26 cellular contexts compared by ENCODE assay signal in the genomic region with DNA sequence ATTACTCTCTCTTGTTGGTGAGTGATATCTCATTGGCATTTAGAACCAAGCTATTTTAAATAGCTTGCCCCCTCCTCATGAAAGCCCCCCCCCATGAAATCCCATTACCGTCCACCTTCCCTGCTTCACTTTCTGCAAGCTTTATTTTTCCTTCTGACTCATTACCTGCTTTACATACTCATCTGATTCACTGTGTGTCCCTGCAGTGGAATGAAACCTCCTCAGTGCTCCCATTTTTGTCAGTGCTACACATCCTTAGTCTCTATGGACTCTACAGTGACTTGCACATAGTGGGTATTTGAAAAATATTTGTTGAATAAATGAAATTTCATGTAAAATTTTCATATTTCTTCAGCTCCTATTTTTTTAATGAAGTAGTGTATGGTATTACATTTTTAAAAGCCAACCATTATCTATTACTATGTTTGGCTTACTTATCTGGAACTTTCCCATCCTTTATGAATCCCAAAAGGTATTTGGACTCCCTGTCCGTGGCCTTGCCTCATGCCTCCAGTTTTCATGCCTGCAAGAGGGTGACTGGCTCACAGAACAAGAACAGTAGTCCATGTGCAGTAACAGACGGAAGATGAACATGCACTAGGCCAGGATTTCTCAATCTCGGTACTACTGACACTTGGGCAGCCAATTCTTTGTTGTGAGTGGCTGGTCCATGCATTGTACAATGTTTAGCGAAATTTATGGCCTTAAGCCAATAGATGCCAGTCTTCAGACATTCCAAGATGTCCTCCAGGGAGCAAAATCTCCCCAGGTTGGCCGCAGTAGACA.
A peak's percentile ranks its signal among the peaks of the same experiment; 100 is the strongest.
DNase-seq lines count a peak whose midpoint lies in the region; ATAC-seq and TF ChIP-seq lines count a peak whose summit lies in the region.
"Had no signal": no experiment of that assay in that cellular context is flagged by ENCODE, and none has a peak within 500 bp of the region (broad histone marks: within the 10 kb centered on the region; RNA-seq: fewer than 3 reads in every experiment).

No MANE protein-coding gene starts in this region.

- no peaks in the 10 kb centered on the region for H3K27me3 ChIP-seq in mammary epithelial cell (ENCODE audit: insufficient read depth, low read length)
- no peaks in the 10 kb centered on the region for H3K27me3 ChIP-seq in foreskin keratinocyte
- H3K27me3 ChIP-seq: esophagus muscularis mucosa, hepatocyte, sigmoid colon, tibial nerve had no signal

- no peak overlapping the region for H2AFZ ChIP-seq in mammary epithelial cell (ENCODE audit: low read depth, low read length)
- H2AFZ ChIP-seq: hepatocyte had no signal

- no peaks in the 10 kb centered on the region for H3K9me3 Mint-ChIP-seq in MCF 10A (ENCODE audit: unreplicated experiment)
- H3K9me3 Mint-ChIP-seq: activated T-cell treated with anti-CD3 and anti-CD28 coated beads, Interleukin-2, amount 50 U/mL, for 24 hours; CD8-positive, alpha-beta T cell; dendritic cell treated with granulocyte-macrophage colony-stimulating factor and Interleukin-4, amounts not matched to agents 40 ng/mL and 50 ng/mL, for 4 days; endodermal cell had no signal

- H3K36me3 ChIP-seq in mammary epithelial cell (ENCODE audit: insufficient read depth, low read length) (peaks cover 5% of the 10 kb centered on the region), HEK293 (ENCODE audit: control insufficient read depth in 2 of 2, insufficient read depth in 1 of 2, low read length in 2 of 2) (no peaks in the 10 kb centered on the region)

- CTCF ChIA-PET in MCF 10A (lab: Yijun Ruan, JAX) (interaction anchor here (0.6 to 0.7 kb wide), 2 partner anchors 39 to 50 kb away, joined by 3 read pairs; no protein-coding TSS in a partner anchor), mammary epithelial cell (lab: Charles Lee; ENCODE audit: low non-redundant PET) (no interaction called here), HEK293 (lab: Yijun Ruan, JAX) (no interaction called here)

- H3K27ac Mint-ChIP-seq in MCF 10A (ENCODE audit: low read depth, unreplicated experiment) = peak overlapping the region; percentile 50
- H3K27ac Mint-ChIP-seq: activated T-cell treated with anti-CD3 and anti-CD28 coated beads, Interleukin-2, amount 50 U/mL, for 24 hours; CD8-positive, alpha-beta T cell; dendritic cell treated with granulocyte-macrophage colony-stimulating factor and Interleukin-4, amounts not matched to agents 40 ng/mL and 50 ng/mL, for 4 days; endodermal cell had no signal

- peaks cover 8% of the 10 kb centered on the region for H3K4me1 Mint-ChIP-seq in MCF 10A (ENCODE audit: insufficient read depth, unreplicated experiment)

- no peaks in the 10 kb centered on the region for H3K79me2 ChIP-seq in mammary epithelial cell (ENCODE audit: insufficient read depth, low read length)
- H3K79me2 ChIP-seq: hepatocyte had no signal

- dilution Hi-C loops in mammary epithelial cell (cut with HindIII; ENCODE audit: low sequenced_read_pairs) = no loop called here

- H3K4me1 ChIP-seq in mammary epithelial cell (ENCODE audit: insufficient read depth, low read length) (peaks cover 4% of the 10 kb centered on the region), HEK293 (ENCODE audit: control insufficient read depth, insufficient read depth, low read length) (no peaks in the 10 kb centered on the region), foreskin keratinocyte (no peaks in the 10 kb centered on the region)

- 82% methylated on average over 6 of the region's 6 CpGs for WGBS in mammary epithelial cell (ENCODE audit: low coverage, missing lambda C conversion rate)

- DNase-seq in MCF 10A (ENCODE audit: unreplicated experiment) (no peak), mammary epithelial cell (no peak), foreskin keratinocyte (peak in 1 of 2 donors; percentile 15), renal cortical epithelial cell (ENCODE audit: low read depth) (peak; percentile 25), mucosa of gallbladder (ENCODE audit: low spot score) (no peak)
- DNase-seq: activated CD4-positive, alpha-beta T cell treated with anti-CD3 and anti-CD28 coated beads for 48 hours; activated gamma-delta T cell treated with Interleukin-2 at 50 U/mL for 16 hours; activated T-cell treated with anti-CD3 and anti-CD28 coated beads, Interleukin-2, amount 50 U/mL, for 24 hours; AML-193; CD8-positive, alpha-beta T cell; DMS 273 treated with DMSO at 0.1 percent for 48 hours; endodermal cell; left colon; NCI-H146; sigmoid colon; stimulated activated CD4-positive, alpha-beta T cell treated with anti-CD3 and anti-CD28 coated beads, Interleukin-4, amount 100 ng/mL, for 1 hour had no signal

- no peaks in the 10 kb centered on the region for H4K20me1 ChIP-seq in mammary epithelial cell (ENCODE audit: insufficient read depth, low read length)

- in situ Hi-C loops in mammary epithelial cell (cut with MboI; ENCODE audit: low sequenced_read_pairs in 2 of 2) = no loop called here

- H3K27ac ChIP-seq in mammary epithelial cell (ENCODE audit: insufficient read depth, low read depth, low read length) (no peak overlapping the region), HEK293 (ENCODE audit: extremely low read depth, low read depth, low read length) (no peak overlapping the region), foreskin keratinocyte (no peak overlapping the region)
- H3K27ac ChIP-seq: esophagus muscularis mucosa, hepatocyte, sigmoid colon had no signal

- H3K4me3 Mint-ChIP-seq in MCF 10A (ENCODE audit: unreplicated experiment) = no peak overlapping the region
- H3K4me3 Mint-ChIP-seq: activated T-cell treated with anti-CD3 and anti-CD28 coated beads, Interleukin-2, amount 50 U/mL, for 24 hours; CD8-positive, alpha-beta T cell; dendritic cell treated with granulocyte-macrophage colony-stimulating factor and Interleukin-4, amounts not matched to agents 40 ng/mL and 50 ng/mL, for 4 days; endodermal cell had no signal

- H3K27me3 Mint-ChIP-seq in MCF 10A (ENCODE audit: insufficient read depth, unreplicated experiment) = no peaks in the 10 kb centered on the region
- H3K27me3 Mint-ChIP-seq: activated T-cell treated with anti-CD3 and anti-CD28 coated beads, Interleukin-2, amount 50 U/mL, for 24 hours had no signal

- ATAC-seq in foreskin keratinocyte (peak; percentile 59), GM18867 (IDR thresholded peaks at IDR 0.05; ENCODE audit: unreplicated experiment) (no peak), GM18861 (IDR thresholded peaks at IDR 0.05; ENCODE audit: unreplicated experiment) (no peak)
- ATAC-seq: A549; CD8-positive, alpha-beta T cell; HCT116; left colon; Panc1 had no signal

- POLR2A ChIA-PET in MCF 10A (lab: Yijun Ruan, JAX) = interaction anchor here (0.6 kb wide), 2 partner anchors 36 to 207 kb away, joined by 4 read pairs; no protein-coding TSS in a partner anchor
- POLR2A ChIA-PET in HEK293 (lab: Yijun Ruan, JAX) = no interaction called here

- H3K9me3 ChIP-seq in mammary epithelial cell (replicated peaks; ENCODE audit: insufficient read depth, low read length) (no peaks in the 10 kb centered on the region), HEK293 (ENCODE audit: control insufficient read depth, insufficient read depth, low read depth, low read length) (no peaks in the 10 kb centered on the region)
- H3K9me3 ChIP-seq: A549, esophagus muscularis mucosa, sigmoid colon, tibial nerve had no signal

- intact Hi-C loops in MCF 10A (cut with micrococcal nuclease) (no loop called here), mammary epithelial cell (cut with micrococcal nuclease) (no loop called here)

- no peak overlapping the region for H3K9ac ChIP-seq in mammary epithelial cell (ENCODE audit: insufficient read depth, low read length)

- no peak overlapping the region for H3K4me2 ChIP-seq in mammary epithelial cell (ENCODE audit: insufficient read depth, low read depth, low read length)
- H3K4me2 ChIP-seq: A549, hepatocyte had no signal

- BruUV-seq in MCF 10A (replicated peaks; lab: Mats Ljungman, UMichigan) = no TSS peak
- no TSS peak for BruUV-seq in mammary epithelial cell (replicated peaks; lab: Mats Ljungman, UMichigan)

- TF ChIP-seq CTCF in MCF 10A (IDR thresholded peaks at IDR 0.05; ENCODE audit: unreplicated experiment) (no peak), mammary epithelial cell (conservative IDR thresholded peaks at IDR 0.05 in 1 of 2, IDR thresholded peaks at IDR 0.05 in 1 of 2; ENCODE audit: extremely low read depth in 1 of 2, insufficient read depth in 1 of 2, low read depth in 1 of 2, low read length in 2 of 2) (no peak), HEK293 (tag by site-specific recombination; IDR thresholded peaks at IDR 0.05) (no peak), foreskin keratinocyte (conservative IDR thresholded peaks at IDR 0.05) (no peak)

- no peak overlapping the region for H3K4me3 ChIP-seq in mammary epithelial cell (replicated peaks in 1 of 3; ENCODE audit: insufficient read depth in 1 of 3, low read depth in 2 of 3, low read length in 3 of 3)
- H3K4me3 ChIP-seq in HEK293 (ENCODE audit: low read depth, low read length) = no peak overlapping the region
- H3K4me3 ChIP-seq: A549, esophagus muscularis mucosa, hepatocyte, sigmoid colon, tibial nerve had no signal

- H3K36me3 Mint-ChIP-seq in MCF 10A (ENCODE audit: insufficient read depth, unreplicated experiment) = peaks cover 20% of the 10 kb centered on the region

TF ChIP-seq in HEK293, 187 proteins besides CTCF, POLR2A, EP300 and RAD21:
- peak; percentile 28; the same call in 1 of the 2 replicates for TF ChIP-seq PRDM1 (tag by site-specific recombination; IDR thresholded peaks at IDR 0.05)
- TF ChIP-seq, protein P1, sequence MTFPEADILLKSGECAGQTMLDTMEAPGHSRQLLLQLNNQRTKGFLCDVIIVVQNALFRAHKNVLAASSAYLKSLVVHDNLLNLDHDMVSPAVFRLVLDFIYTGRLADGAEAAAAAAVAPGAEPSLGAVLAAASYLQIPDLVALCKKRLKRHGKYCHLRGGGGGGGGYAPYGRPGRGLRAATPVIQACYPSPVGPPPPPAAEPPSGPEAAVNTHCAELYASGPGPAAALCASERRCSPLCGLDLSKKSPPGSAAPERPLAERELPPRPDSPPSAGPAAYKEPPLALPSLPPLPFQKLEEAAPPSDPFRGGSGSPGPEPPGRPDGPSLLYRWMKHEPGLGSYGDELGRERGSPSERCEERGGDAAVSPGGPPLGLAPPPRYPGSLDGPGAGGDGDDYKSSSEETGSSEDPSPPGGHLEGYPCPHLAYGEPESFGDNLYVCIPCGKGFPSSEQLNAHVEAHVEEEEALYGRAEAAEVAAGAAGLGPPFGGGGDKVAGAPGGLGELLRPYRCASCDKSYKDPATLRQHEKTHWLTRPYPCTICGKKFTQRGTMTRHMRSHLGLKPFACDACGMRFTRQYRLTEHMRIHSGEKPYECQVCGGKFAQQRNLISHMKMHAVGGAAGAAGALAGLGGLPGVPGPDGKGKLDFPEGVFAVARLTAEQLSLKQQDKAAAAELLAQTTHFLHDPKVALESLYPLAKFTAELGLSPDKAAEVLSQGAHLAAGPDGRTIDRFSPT (tag by site-specific recombination; IDR thresholded peaks at IDR 0.05) = no peak
